ENCODE assay signal across 9 cellular contexts in the genomic region with DNA sequence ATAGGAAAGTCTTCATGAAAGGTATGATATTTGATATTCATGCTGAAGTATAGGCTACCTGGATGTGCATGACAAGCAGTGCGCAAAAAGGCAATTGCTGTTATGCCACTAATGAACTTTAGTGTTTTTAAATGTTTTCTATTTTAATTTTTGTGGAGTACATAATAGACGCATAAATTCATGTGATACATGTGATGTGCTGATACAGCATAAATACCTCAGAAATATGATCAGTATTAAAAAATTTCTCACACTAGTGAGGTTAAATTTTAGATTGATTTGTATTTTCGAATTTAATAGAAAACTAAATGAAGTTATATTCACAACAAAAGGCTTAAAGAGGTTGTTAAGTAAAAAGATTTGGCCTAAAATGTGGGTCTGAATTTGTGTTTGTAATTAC. TPM values are rescaled to one million over a fixed set of nuclear protein-coding genes. Genes with fewer than 3 reads are reported as not detected.
"Had no signal": no experiment of that assay in that cellular context is flagged by ENCODE, and none has a peak within 500 bp of the region (broad histone marks: within the 10 kb centered on the region; RNA-seq: fewer than 3 reads in every experiment).

No MANE protein-coding gene starts in this region.

- DNase-seq: H9, HCEC 1CT, KG1 had no signal

- H3K4me2 ChIP-seq: GM23338 had no signal

- H2AFZ ChIP-seq: GM23338 had no signal

- H3K4me3 ChIP-seq: GM23338 had no signal

- H3K27ac ChIP-seq: HL-60 had no signal

- FAIRE-seq: H1, H54 had no signal

- ATAC-seq: GM23338 had no signal

RNA-seq across cellular contexts. Expression of gene UGT2A1, which starts 2.2 kb away (rescaled TPM):
- total RNA-seq: GM23338, H9, HT1080 had no signal
- polyA plus RNA-seq: GM23338, H1, IgD-negative memory B cell had no signal

RNA-seq across cellular contexts. Expression of gene UGT2A2, which starts 11.4 kb away (rescaled TPM):
- total RNA-seq: GM23338, H1, H9, HT1080 had no signal
- polyA plus RNA-seq: GM23338, H1, IgD-negative memory B cell had no signal
